ENCODE assay signal across 8 cellular contexts in genomic region chr11:65132988-65133700, GRCh38. TPM values are rescaled to one million over a fixed set of nuclear protein-coding genes. Genes with fewer than 3 reads are reported as not detected.
DNase-seq lines count a peak whose midpoint lies in the region; ATAC-seq and TF ChIP-seq lines count a peak whose summit lies in the region.

No MANE protein-coding gene starts in this region.

- H3K9me3 Mint-ChIP-seq in activated CD8-positive, alpha-beta memory T cell treated with anti-CD3 and anti-CD28 coated beads, Interleukin-2, amount 10 ng/mL, durations not matched to agents 7 days and 5 days (ENCODE audit: low read depth) = no peaks in the 10 kb centered on the region

- peak overlapping the region; percentile 94 for H3K4me3 ChIP-seq in brain microvascular endothelial cell (ENCODE audit: low read depth, low read length)

- peaks cover 5% of the 10 kb centered on the region for H3K36me3 Mint-ChIP-seq in activated CD8-positive, alpha-beta memory T cell treated with anti-CD3 and anti-CD28 coated beads, Interleukin-2, amount 10 ng/mL, durations not matched to agents 7 days and 5 days

- H3K27me3 Mint-ChIP-seq in activated CD8-positive, alpha-beta memory T cell treated with anti-CD3 and anti-CD28 coated beads, Interleukin-2, amount 10 ng/mL, durations not matched to agents 7 days and 5 days = no peaks in the 10 kb centered on the region

- peak overlapping the region; percentile 96 for H3K4me3 Mint-ChIP-seq in activated CD8-positive, alpha-beta memory T cell treated with anti-CD3 and anti-CD28 coated beads, Interleukin-2, amount 10 ng/mL, durations not matched to agents 7 days and 5 days

- peak overlapping the region; percentile 100 for H3K27ac ChIP-seq in brain microvascular endothelial cell

- peaks cover 34% of the 10 kb centered on the region for H3K4me1 Mint-ChIP-seq in activated CD8-positive, alpha-beta memory T cell treated with anti-CD3 and anti-CD28 coated beads, Interleukin-2, amount 10 ng/mL, durations not matched to agents 7 days and 5 days

- CTCF ChIA-PET in activated CD8-positive, alpha-beta memory T cell treated with anti-CD3 and anti-CD28 coated beads, Interleukin-2, amount 10 ng/mL, durations not matched to agents 7 days and 5 days (lab: Charles Lee) = interaction anchor here (0.7 to 4.3 kb wide), 5 partner anchors 8 to 22 kb away, joined by 3 to 31 read pairs (median 4); partner anchors contain the start of genes FAU, MRPL49, TM7SF2 and ZNHIT2

- peaks cover 45% of the 10 kb centered on the region for H3K36me3 ChIP-seq in brain microvascular endothelial cell (replicated peaks)

- no peaks in the 10 kb centered on the region for H3K27me3 ChIP-seq in brain microvascular endothelial cell (replicated peaks)

- in situ Hi-C loops in brain microvascular endothelial cell (cut with HindIII; ENCODE audit: low pct_ligation_motif_present, low sequenced_read_pairs) = no loop called here

- peak overlapping the region; percentile 100 for H3K27ac Mint-ChIP-seq in activated CD8-positive, alpha-beta memory T cell treated with anti-CD3 and anti-CD28 coated beads, Interleukin-2, amount 10 ng/mL, durations not matched to agents 7 days and 5 days

- ATAC-seq in activated CD8-positive, alpha-beta memory T cell treated with anti-CD3 and anti-CD28 coated beads, Interleukin-2, amount 10 ng/mL, durations not matched to agents 7 days and 5 days = no peak
- ATAC-seq in left lobe of liver (peak; percentile 63), HG03457 (IDR thresholded peaks at IDR 0.05; ENCODE audit: unreplicated experiment) (no peak), GM18861 (IDR thresholded peaks at IDR 0.05; ENCODE audit: unreplicated experiment) (no peak)
- ATAC-seq in stimulated activated naive CD8-positive, alpha-beta T cell treated with anti-CD3 and anti-CD28 coated beads, Interleukin-15, Interleukin-2, amounts not matched to agents 100 U/mL and 50 U/mL, for 24 hours = no peak

- DNase-seq in activated CD8-positive, alpha-beta memory T cell treated with anti-CD3 and anti-CD28 coated beads, Interleukin-2, amount 10 ng/mL, durations not matched to agents 7 days and 5 days = peak; percentile 75
- no peak for DNase-seq in activated CD8-positive, alpha-beta memory T cell treated with anti-CD3 and anti-CD28 coated beads, Interleukin-2, amount 50 U/mL, for 48 hours
- peak; percentile 29 for DNase-seq in OCI-M1 (lab: John Stamatoyannopoulos, UW)
- no peak for DNase-seq in brain microvascular endothelial cell
- peak; percentile 85 for DNase-seq in left lobe of liver (ENCODE audit: low spot score)
- DNase-seq in stimulated activated naive CD8-positive, alpha-beta T cell treated with anti-CD3 and anti-CD28 coated beads, Interleukin-15, Interleukin-2, amounts not matched to agents 100 U/mL and 50 U/mL, for 24 hours = peak; percentile 74

- TF ChIP-seq CTCF in brain microvascular endothelial cell (IDR thresholded peaks at IDR 0.05; ENCODE audit: low read depth, low read length, missing control alignments) = no peak

RNA-seq across cellular contexts. Expression of gene SYVN1, which starts 1.2 kb away (rescaled TPM):
- total RNA-seq in activated CD8-positive, alpha-beta memory T cell treated with anti-CD3 and anti-CD28 coated beads, Interleukin-2, amount 10 ng/mL, durations not matched to agents 7 days and 5 days = 10 to 100 TPM; 34.4 to 35.1 TPM
- 110 TPM for total RNA-seq in left lobe of liver

RNA-seq across cellular contexts. Expression of gene MRPL49, which starts 11.0 kb away (rescaled TPM):
- 10 to 100 TPM; 42.0 to 61.7 TPM for total RNA-seq in activated CD8-positive, alpha-beta memory T cell treated with anti-CD3 and anti-CD28 coated beads, Interleukin-2, amount 10 ng/mL, durations not matched to agents 7 days and 5 days
- 31.3 TPM for total RNA-seq in left lobe of liver

RNA-seq across cellular contexts. Expression of gene FAU, which starts 11.2 kb away (rescaled TPM):
- 100 to 1,000 TPM; 899 to 972 TPM for total RNA-seq in activated CD8-positive, alpha-beta memory T cell treated with anti-CD3 and anti-CD28 coated beads, Interleukin-2, amount 10 ng/mL, durations not matched to agents 7 days and 5 days
- 430 TPM for total RNA-seq in left lobe of liver

RNA-seq across cellular contexts. Expression of gene ZNHIT2, which starts 15.6 kb away (rescaled TPM):
- total RNA-seq in activated CD8-positive, alpha-beta memory T cell treated with anti-CD3 and anti-CD28 coated beads, Interleukin-2, amount 10 ng/mL, durations not matched to agents 7 days and 5 days = 10 to 100 TPM; 10.5 to 13.5 TPM
- 8.8 TPM for total RNA-seq in left lobe of liver

RNA-seq across cellular contexts. Expression of gene TM7SF2, which starts 21.5 kb away (rescaled TPM):
- 10 to 100 TPM; 21.0 to 26.2 TPM for total RNA-seq in activated CD8-positive, alpha-beta memory T cell treated with anti-CD3 and anti-CD28 coated beads, Interleukin-2, amount 10 ng/mL, durations not matched to agents 7 days and 5 days
- total RNA-seq in left lobe of liver = 97.6 TPM

Comparison
In these comparisons a context has a peak if more than half of its experiments do, and no peak if none do; other contexts are left out.
1. DNase-seq: peak in activated CD8-positive, alpha-beta memory T cell treated with anti-CD3 and anti-CD28 coated beads, Interleukin-2, amount 10 ng/mL, durations not matched to agents 7 days and 5 days (single experiment), OCI-M1 (single experiment), left lobe of liver (single experiment) and stimulated activated naive CD8-positive, alpha-beta T cell treated with anti-CD3 and anti-CD28 coated beads, Interleukin-15, Interleukin-2, amounts not matched to agents 100 U/mL and 50 U/mL, for 24 hours (single experiment); none in activated CD8-positive, alpha-beta memory T cell treated with anti-CD3 and anti-CD28 coated beads, Interleukin-2, amount 50 U/mL, for 48 hours (single experiment) and brain microvascular endothelial cell (single experiment).